In genomic region chr1:211625040-211625439, GRCh38 we compare ENCODE assay signal across 10 cellular contexts. TPM values are rescaled to one million over a fixed set of nuclear protein-coding genes. Genes with fewer than 3 reads are reported as not detected.
DNase-seq lines count a peak whose midpoint lies in the region; ATAC-seq, FAIRE-seq and TF ChIP-seq lines count a peak whose summit lies in the region.
"Had no signal": no experiment of that assay in that cellular context is flagged by ENCODE, and none has a peak within 500 bp of the region (broad histone marks: within the 10 kb centered on the region; RNA-seq: fewer than 3 reads in every experiment).

No MANE protein-coding gene starts in this region.

- H2BK12ac ChIP-seq in H1 (ENCODE audit: low read depth, low read length): no peak overlapping the region

- no peak overlapping the region for H2BK20ac ChIP-seq in H1 (ENCODE audit: low read length)

- peaks cover 2% of the 10 kb centered on the region; the same call in 1 of the 2 replicates for H3K23me2 ChIP-seq in H1 (ENCODE audit: low read depth, low read length)

- CTCF ChIA-PET in H1 (lab: Charles Lee; ENCODE audit: partially characterized antibody): interaction anchor here (0.6 to 2.0 kb wide), 6 partner anchors 19 to 316 kb away, joined by 3 to 11 read pairs (median 3); no protein-coding TSS in a partner anchor

- no peak overlapping the region for H3K23ac ChIP-seq in H1 (ENCODE audit: insufficient read length)

- H2BK15ac ChIP-seq in H1 (ENCODE audit: low read length): no peak overlapping the region

- no peak for ATAC-seq in GM19467 (IDR thresholded peaks at IDR 0.05; ENCODE audit: unreplicated experiment)

- H3K4me1 ChIP-seq in H1 (replicated peaks in 1 of 4; ENCODE audit: control insufficient read depth in 3 of 4, insufficient read depth in 4 of 4, low read length in 3 of 4): 0 out of 7 replicates have a peak, but pooled peaks cover 0 to 1% (median 0%) of the 10 kb centered on the region in 4 experiments

- no peak overlapping the region for H3K4me3 ChIP-seq in H1 (ENCODE audit: extremely low read depth in 1 of 4, insufficient read depth in 2 of 4, low read depth in 3 of 4, low read length in 4 of 4)

- H3K9ac ChIP-seq in H1 (replicated peaks in 1 of 4; ENCODE audit: extremely low read depth in 1 of 4, low read depth in 3 of 4, low read length in 3 of 4): no peak overlapping the region

- H3K18ac ChIP-seq in H1 (ENCODE audit: extremely low read depth, low read length): no peak overlapping the region

- H2AFZ ChIP-seq in H1 (ENCODE audit: low read length): no peak overlapping the region

- no peaks in the 10 kb centered on the region for H3K9me3 ChIP-seq in H1 (ENCODE audit: insufficient read depth in 2 of 2, low read depth in 1 of 2, low read length in 1 of 2)

- peak; percentile 36 to 50; a peak in 3 of 4 replicates for TF ChIP-seq RAD21 in H1 (IDR thresholded peaks at IDR 0.05 in 1 of 2, conservative IDR thresholded peaks at IDR 0.05 in 1 of 2; ENCODE audit: low read depth in 2 of 2, low read length in 2 of 2)

- no peaks in the 10 kb centered on the region for H3K79me1 ChIP-seq in H1 (ENCODE audit: low read depth, low read length)

- FAIRE-seq in H1 (lab: Jason Lieb, UNC) (no peak), GM12891 (lab: Jason Lieb, UNC) (no peak)
- FAIRE-seq: TTC549 had no signal

- H3K27me3 ChIP-seq in H1 (replicated peaks in 1 of 4; ENCODE audit: control insufficient read depth in 3 of 4, extremely low read depth in 1 of 4, insufficient read depth in 3 of 4, low read length in 3 of 4): no peaks in the 10 kb centered on the region

- no peak overlapping the region for H3K14ac ChIP-seq in H1 (ENCODE audit: insufficient read length)

- no peak overlapping the region for H2BK5ac ChIP-seq in H1 (ENCODE audit: low read depth, low read length)

- no peaks in the 10 kb centered on the region for H3K79me2 ChIP-seq in H1 (ENCODE audit: control insufficient read depth in 1 of 2, insufficient read depth in 2 of 2, low read length in 2 of 2)

- POLR2A ChIA-PET in H1 (lab: Charles Lee; ENCODE audit: partially characterized antibody): interaction anchor here (0.5 kb wide), 2 partner anchors 41 to 526 kb away, joined by 3 read pairs; no protein-coding TSS in a partner anchor

- no peak for TF ChIP-seq EP300 in H1 (IDR thresholded peaks at IDR 0.05; ENCODE audit: borderline replicate concordance in 1 of 2, low read depth in 2 of 2, low read length in 2 of 2)

- H4K5ac ChIP-seq in H1 (ENCODE audit: insufficient read length, low read depth, low read length): no peak overlapping the region

- H4K8ac ChIP-seq in H1 (ENCODE audit: extremely low read depth, insufficient read depth, low read length): no peak overlapping the region

- H2AK5ac ChIP-seq in H1 (ENCODE audit: low read depth, low read length): no peak overlapping the region

- DNase-seq in NCI-H748 (lab: John Stamatoyannopoulos, UW; ENCODE audit: unreplicated experiment): peak; percentile 16
- no peak for DNase-seq in NCI-H748 treated with DMSO at 0.1 percent for 48 hours (lab: John Stamatoyannopoulos, UW)
- peak; percentile 53 for DNase-seq in NCI-H69 (lab: John Stamatoyannopoulos, UW)
- DNase-seq in H1 (ENCODE audit: low read depth in 1 of 2, low spot score in 2 of 2): no peak
- peak; percentile 79 for DNase-seq in renal cortical epithelial cell (ENCODE audit: low read depth)
- no peak for DNase-seq in GM12891 (ENCODE audit: insufficient read length, low spot score)
- DNase-seq in stimulated activated CD4-positive, alpha-beta T cell treated with anti-CD3 and anti-CD28 coated beads, Interleukin-2, amount 100 ng/mL, for 48 hours: no peak

- no peak overlapping the region for H2BK120ac ChIP-seq in H1 (replicated peaks; ENCODE audit: low read depth, low read length)

- H3K4me2 ChIP-seq in H1 (ENCODE audit: insufficient read depth in 1 of 2, low read depth in 2 of 2, low read length in 2 of 2): no peak overlapping the region

- no peak overlapping the region for H4K91ac ChIP-seq in H1 (replicated peaks; ENCODE audit: insufficient read length, low read length)

- H3K36me3 ChIP-seq in H1 (ENCODE audit: control insufficient read depth in 2 of 4, insufficient read depth in 4 of 4, low read length in 3 of 4): no peaks in the 10 kb centered on the region

- TF ChIP-seq POLR2A in H1 (IDR thresholded peaks at IDR 0.05; ENCODE audit: control extremely low read depth in 1 of 2, low read depth in 2 of 2, low read length in 2 of 2) (no peak), GM12891 (IDR thresholded peaks at IDR 0.05; ENCODE audit: low read depth, low read length) (no peak)

- peak; percentile 8 to 26 (median 24); a peak in 3 of 4 replicates for TF ChIP-seq CTCF in H1 (IDR thresholded peaks at IDR 0.05; ENCODE audit: control extremely low read depth in 1 of 3, insufficient read depth in 1 of 3, low read depth in 1 of 3, low read length in 3 of 3)

- whole genome bisulfite sequencing in H1 (ENCODE audit: extremely low coverage in 1 of 2, insufficient coverage in 1 of 2, insufficient read length in 1 of 2, insufficient replicate concordance in 2 of 2, low coverage in 1 of 2, low lambda C conversion rate in 2 of 2, missing lambda C conversion rate in 1 of 2), 2 experiments: 92% methylated on average over 2 of the region's 2 CpGs; no CpG with 5 or more reads in 1 of the 2 experiments

- no peaks in the 10 kb centered on the region for H4K20me1 ChIP-seq in H1 (replicated peaks in 1 of 2; ENCODE audit: control insufficient read depth in 1 of 2, insufficient read depth in 2 of 2, low read length in 2 of 2)

- H3K4ac ChIP-seq in H1 (replicated peaks; ENCODE audit: insufficient read length, low read depth, low read length): no peak overlapping the region

- H3K27ac ChIP-seq in H1 (ENCODE audit: low read depth, low read length): no peak overlapping the region
- H3K27ac ChIP-seq: C4-2B had no signal

- H3K56ac ChIP-seq in H1 (replicated peaks; ENCODE audit: insufficient read length, low read depth, low read length): no peak overlapping the region

TF ChIP-seq in H1, 55 proteins besides CTCF, POLR2A, EP300 and RAD21 (continues in another document):
- TF ChIP-seq KDM1A (IDR thresholded peaks at IDR 0.05; ENCODE audit: borderline replicate concordance, low read length) (no peak), NANOG (IDR thresholded peaks at IDR 0.05; ENCODE audit: insufficient read depth, low read depth, low read length, poor library complexity, severe bottlenecking) (no peak), POLR2AphosphoS5 (IDR thresholded peaks at IDR 0.05; ENCODE audit: low read depth, low read length) (no peak), RNF2 (IDR thresholded peaks at IDR 0.05; ENCODE audit: borderline replicate concordance, low read depth, low read length, missing control alignments, poor library complexity, severe bottlenecking) (no peak), POU5F1 (IDR thresholded peaks at IDR 0.05; ENCODE audit: low read depth, low read length) (no peak), GTF2F1 (IDR thresholded peaks at IDR 0.05; ENCODE audit: borderline replicate concordance, low read depth, low read length) (no peak), SIX5 (IDR thresholded peaks at IDR 0.05; ENCODE audit: low read depth, low read length) (no peak), JUND (IDR thresholded peaks at IDR 0.05; ENCODE audit: low read length) (no peak), BCL11A (IDR thresholded peaks at IDR 0.05; ENCODE audit: low read depth in 2 of 2, low read length in 2 of 2) (no peak)

TF ChIP-seq in GM12891, 5 proteins besides CTCF, POLR2A, EP300 and RAD21:
- TF ChIP-seq POLR2AphosphoS5 (IDR thresholded peaks at IDR 0.05; ENCODE audit: low read depth, low read length): no peak
- TF ChIP-seq TAF1 (IDR thresholded peaks at IDR 0.05; ENCODE audit: low read depth, low read length): no peak

RNA-seq across cellular contexts. Expression of gene SLC30A1, which starts 46.1 kb away (rescaled TPM):
- total RNA-seq in H1 (2021; fragmentation: NEBNext Ultra II Directional; extraction: Animal tissue kit (Norgen Biotek cat#: 25700)): 13.5 and 14.0 TPM in 2 replicates
- polyA plus RNA-seq in H1 (2011; rRNA removed): 3.7 and 4.5 TPM in 2 replicates
- 5.9 TPM for polyA plus RNA-seq in H1 (2011; cell fraction: cytosol; rRNA removed)
- polyA plus RNA-seq in H1 (2011; cell fraction: nucleus; rRNA removed): 3.7 TPM
- polyA plus RNA-seq in H1 (2012, experiment 1 of 2): 2.7 to 6.2 TPM (median 4.9 TPM) in 4 replicates
- 1.0 TPM for polyA plus RNA-seq in H1 (2012, experiment 2 of 2)
- 7.1 TPM for polyA plus RNA-seq in H1 (2013, experiment 1 of 2)
- 8.0 TPM for polyA plus RNA-seq in H1 (2013, experiment 2 of 2)
- 10.4 and 15.8 TPM in 2 replicates for polyA minus RNA-seq in H1 (2011; rRNA and poly(A)+ RNA removed)
- 15.5 TPM for polyA minus RNA-seq in H1 (2011; cell fraction: cytosol; rRNA and poly(A)+ RNA removed)
- 16.7 TPM for polyA minus RNA-seq in H1 (2011; cell fraction: nucleus; rRNA and poly(A)+ RNA removed)
- 29.7 and 74.4 TPM in 2 replicates for total RNA-seq in renal cortical epithelial cell
- 6.1 TPM for polyA plus RNA-seq in GM12891 (2012; ENCODE audit: low read depth, missing spikeins)

RNA-seq across cellular contexts. Expression of gene NEK2, which starts 50.4 kb away (rescaled TPM):
- 19.7 and 22.9 TPM in 2 replicates for total RNA-seq in H1 (2021; fragmentation: NEBNext Ultra II Directional; extraction: Animal tissue kit (Norgen Biotek cat#: 25700))
- 6.9 and 8.4 TPM in 2 replicates for polyA plus RNA-seq in H1 (2011; rRNA removed)
- 15.0 TPM for polyA plus RNA-seq in H1 (2011; cell fraction: cytosol; rRNA removed)
- polyA plus RNA-seq in H1 (2011; cell fraction: nucleus; rRNA removed): 5.8 TPM
- 17.6 to 25.2 TPM (median 19.4 TPM) in 4 replicates for polyA plus RNA-seq in H1 (2012, experiment 1 of 2)
- polyA plus RNA-seq in H1 (2012, experiment 2 of 2): 1.6 TPM
- 11.2 TPM for polyA plus RNA-seq in H1 (2013, experiment 1 of 2)
- 11.3 TPM for polyA plus RNA-seq in H1 (2013, experiment 2 of 2)
- 15.9 and 16.6 TPM in 2 replicates for polyA minus RNA-seq in H1 (2011; rRNA and poly(A)+ RNA removed)
- 15.5 TPM for polyA minus RNA-seq in H1 (2011; cell fraction: cytosol; rRNA and poly(A)+ RNA removed)
- polyA minus RNA-seq in H1 (2011; cell fraction: nucleus; rRNA and poly(A)+ RNA removed): 11.2 TPM
- total RNA-seq in renal cortical epithelial cell: 0.85 and 15.1 TPM in 2 replicates
- polyA plus RNA-seq in GM12891 (2012; ENCODE audit: low read depth, missing spikeins): 16.6 TPM

Comparison
In these comparisons a context has a peak if more than half of its experiments do, and no peak if none do; other contexts are left out.
1. DNase-seq: peak in NCI-H748 (single experiment), NCI-H69 (single experiment) and renal cortical epithelial cell (single experiment); none in NCI-H748 treated with DMSO at 0.1 percent for 48 hours (single experiment), H1 (0 of 2), GM12891 (single experiment) and stimulated activated CD4-positive, alpha-beta T cell treated with anti-CD3 and anti-CD28 coated beads, Interleukin-2, amount 100 ng/mL, for 48 hours (0 of 2).